Comparison of ENCODE assay signal across 26 cellular contexts in genomic region chr12:24975425-24975824, GRCh38. TPM values are rescaled to one million over a fixed set of nuclear protein-coding genes. Genes with fewer than 3 reads are reported as not detected.
DNase-seq lines count a peak whose midpoint lies in the region; ATAC-seq, FAIRE-seq and TF ChIP-seq lines count a peak whose summit lies in the region.
"Had no signal": no experiment of that assay in that cellular context is flagged by ENCODE, and none has a peak within 500 bp of the region (broad histone marks: within the 10 kb centered on the region; RNA-seq: fewer than 3 reads in every experiment).

No MANE protein-coding gene starts in this region.

- CTCF ChIA-PET in GM12878 (lab: Yijun Ruan, JAX): interaction anchor here (0.8 to 0.9 kb wide), 2 partner anchors 16 to 134 kb away, joined by 3 to 4 read pairs; no protein-coding TSS in a partner anchor

- no peaks in the 10 kb centered on the region for H3K36me3 ChIP-seq in GM12878 (ENCODE audit: control insufficient read depth in 2 of 2, insufficient read depth in 2 of 2, low read length in 1 of 2)
- H3K36me3 ChIP-seq: right atrium auricular region, stomach, thyroid gland, WERI-Rb-1 had no signal

- SMC1A ChIA-PET in GM12878 (lab: Charles Lee; ENCODE audit: uncharacterized antibody, unreplicated experiment): no interaction called here

- H3K4me1 Mint-ChIP-seq in mesothelial cell of epicardium: peaks cover 25% of the 10 kb centered on the region
- H3K4me1 Mint-ChIP-seq: brain, GM23338, T-cell had no signal

- peaks cover 11% of the 10 kb centered on the region for H3K4me1 ChIP-seq in GM12878 (ENCODE audit: control insufficient read depth, insufficient read depth, low read length)
- H3K4me1 ChIP-seq: parathyroid adenoma, right atrium auricular region, stomach had no signal

- TF ChIP-seq EP300 in GM12878 (IDR thresholded peaks at IDR 0.05; ENCODE audit: borderline replicate concordance in 1 of 2, control insufficient read depth in 1 of 2, low read depth in 2 of 2, low read length in 2 of 2): no peak

- DNase-seq in HT-29 (ENCODE audit: low spot score) (peak; percentile 18), GM12878 (ENCODE audit: low read depth, low spot score) (no peak), mesothelial cell of epicardium (ENCODE audit: low spot score in 2 of 2, unreplicated experiment in 2 of 2) (no peak), urothelium cell line (ENCODE audit: low spot score) (no peak), AG20443 (ENCODE audit: low spot score) (no peak), NCI-H82 treated with DMSO at 0.1 percent for 48 hours (lab: John Stamatoyannopoulos, UW; ENCODE audit: unreplicated experiment) (no peak)
- DNase-seq: activated CD4-positive, alpha-beta T cell treated with anti-CD3 and anti-CD28 coated beads for 4 hours; activated CD8-positive, alpha-beta T cell treated with anti-CD3 and anti-CD28 coated beads, Interleukin-2, amount 10 ng/mL, durations not matched to agents 7 days and 5 days; activated naive CD4-positive, alpha-beta T cell treated with anti-CD3 and anti-CD28 coated beads for 36 hours; CD4-positive, CD25-positive, alpha-beta regulatory T cell; DND-41; hippocampal formation; left colon; mammary epithelial cell; NCI-H1092; NCI-H1694 treated with DMSO at 0.1 percent for 48 hours; stimulated activated CD4-positive, alpha-beta T cell treated with anti-CD3 and anti-CD28 coated beads, Interleukin-2, amount 100 ng/mL, for 24 hours; stomach; T-cell; thyroid gland; WERI-Rb-1 had no signal

- H3K9ac ChIP-seq in GM12878 (ENCODE audit: control insufficient read depth, insufficient read depth, low read length): no peak overlapping the region
- H3K9ac ChIP-seq: parathyroid adenoma had no signal

- no peaks in the 10 kb centered on the region for H3K27me3 Mint-ChIP-seq in mesothelial cell of epicardium (ENCODE audit: low read depth)
- H3K27me3 Mint-ChIP-seq: brain had no signal

- RAD21 ChIA-PET in GM12878 (lab: Charles Lee; ENCODE audit: unreplicated experiment): no interaction called here

- H3K4me3 ChIP-seq in GM12878: no peak overlapping the region
- H3K4me3 ChIP-seq: GM23338, right atrium auricular region, stomach, thyroid gland had no signal

- no peak overlapping the region for H3K27ac ChIP-seq in GM12878 (ENCODE audit: control insufficient read depth, insufficient read depth)
- H3K27ac ChIP-seq: parathyroid adenoma, right atrium auricular region, stomach, thyroid gland, WERI-Rb-1 had no signal

- ATAC-seq in GM12878: no peak; the same call in 2 of the 3 replicates
- no peak for ATAC-seq in GM18858 (IDR thresholded peaks at IDR 0.05; ENCODE audit: unreplicated experiment)
- ATAC-seq: activated CD8-positive, alpha-beta T cell treated with anti-CD3 and anti-CD28 coated beads, Interleukin-2, amount 10 ng/mL, durations not matched to agents 7 days and 5 days; GM23338; left colon; T-cell had no signal

- no peak for TF ChIP-seq CTCF in GM12878 (IDR thresholded peaks at IDR 0.05 in 2 of 3, conservative IDR thresholded peaks at IDR 0.05 in 1 of 3; ENCODE audit: control insufficient read depth in 2 of 3, extremely low read depth in 1 of 3, insufficient read depth in 1 of 3, low read depth in 3 of 3, low read length in 3 of 3)
- TF ChIP-seq CTCF in mesothelial cell of epicardium (IDR thresholded peaks at IDR 0.05; ENCODE audit: unreplicated experiment): no peak

- TF ChIP-seq RAD21 in GM12878 (IDR thresholded peaks at IDR 0.05; ENCODE audit: insufficient read depth, low read depth, low read length): no peak

- H3K9me3 Mint-ChIP-seq in mesothelial cell of epicardium: peaks cover 4% of the 10 kb centered on the region
- H3K9me3 Mint-ChIP-seq: activated naive CD4-positive, alpha-beta T cell treated with anti-CD3 and anti-CD28 coated beads for 36 hours; T-cell had no signal

- TF ChIP-seq POLR2A in GM12878 (IDR thresholded peaks at IDR 0.05; ENCODE audit: low read depth, low read length): no peak

- POLR2A ChIA-PET in GM12878 (lab: Charles Lee): no interaction called here

- no peak overlapping the region for H3K4me2 ChIP-seq in GM12878 (ENCODE audit: control insufficient read depth, insufficient read depth)
- H3K4me2 ChIP-seq: GM23338 had no signal

- no peak overlapping the region for H3K4me3 Mint-ChIP-seq in mesothelial cell of epicardium
- H3K4me3 Mint-ChIP-seq: activated CD8-positive, alpha-beta T cell treated with anti-CD3 and anti-CD28 coated beads, Interleukin-2, amount 10 ng/mL, durations not matched to agents 7 days and 5 days; activated naive CD4-positive, alpha-beta T cell treated with anti-CD3 and anti-CD28 coated beads for 36 hours; brain; CD4-positive, CD25-positive, alpha-beta regulatory T cell; GM23338; T-cell had no signal

- no peak overlapping the region for H2AFZ ChIP-seq in GM12878 (ENCODE audit: control insufficient read depth, low read depth, low read length)
- H2AFZ ChIP-seq: GM23338, parathyroid adenoma had no signal

- no TSS peak for BruUV-seq in GM12878 (replicated peaks; lab: Mats Ljungman, UMichigan)

- H3K27ac Mint-ChIP-seq in mesothelial cell of epicardium: peak overlapping the region; percentile 93
- H3K27ac Mint-ChIP-seq: activated CD8-positive, alpha-beta T cell treated with anti-CD3 and anti-CD28 coated beads, Interleukin-2, amount 10 ng/mL, durations not matched to agents 7 days and 5 days; activated naive CD4-positive, alpha-beta T cell treated with anti-CD3 and anti-CD28 coated beads for 36 hours; CD4-positive, CD25-positive, alpha-beta regulatory T cell; GM23338; T-cell had no signal

- H3K36me3 Mint-ChIP-seq in mesothelial cell of epicardium: no peaks in the 10 kb centered on the region
- H3K36me3 Mint-ChIP-seq: brain; CD4-positive, CD25-positive, alpha-beta regulatory T cell; T-cell had no signal

- no peaks in the 10 kb centered on the region; the same call in 1 of the 3 replicates for H3K9me3 ChIP-seq in GM12878 (replicated peaks; ENCODE audit: control insufficient read depth, insufficient read depth, low read length)
- H3K9me3 ChIP-seq: right atrium auricular region, stomach, thyroid gland had no signal

- intact Hi-C loops in GM12878 (cut with micrococcal nuclease; ENCODE audit: unreplicated experiment): no loop called here

- no peaks in the 10 kb centered on the region for H4K20me1 ChIP-seq in GM12878 (ENCODE audit: control insufficient read depth, insufficient read depth)

- H3K27me3 ChIP-seq in GM12878 (replicated peaks in 1 of 2; ENCODE audit: control insufficient read depth in 2 of 2, insufficient read depth in 2 of 2, low read length in 1 of 2): no peaks in the 10 kb centered on the region
- H3K27me3 ChIP-seq: right atrium auricular region, stomach, thyroid gland had no signal

- no peaks in the 10 kb centered on the region for H3K79me2 ChIP-seq in GM12878 (ENCODE audit: control insufficient read depth, insufficient read depth, low read length)
- H3K79me2 ChIP-seq: parathyroid adenoma had no signal

- FAIRE-seq in GM12878 (lab: Jason Lieb, UNC) (peak; percentile 38), urothelium cell line (lab: Jason Lieb, UNC) (peak; percentile 20)

- in situ Hi-C loops in GM12878 (cut with MboI): no loop called here

TF ChIP-seq in GM12878, 131 proteins besides CTCF, POLR2A, EP300 and RAD21 (continues in another document):
- TF ChIP-seq STAT3 (IDR thresholded peaks at IDR 0.05; ENCODE audit: low read depth, low read length) (no peak), POU2F2 (IDR thresholded peaks at IDR 0.05; ENCODE audit: borderline replicate concordance, low read depth, low read length) (no peak), ELK1 (IDR thresholded peaks at IDR 0.05; ENCODE audit: low read depth, low read length) (no peak), JUNB (IDR thresholded peaks at IDR 0.05) (no peak)

RNA-seq across cellular contexts. Expression of gene BCAT1, which starts 26.5 kb away (rescaled TPM):
- not detected in 2 replicates for total RNA-seq in HT-29 (2014; rRNA removed; shearing (Covaris generic))
- 74.1 and 84.6 TPM in 2 replicates for total RNA-seq in GM12878 (2013; cell fraction: nucleolus; rRNA removed)
- 89.3 and 106 TPM in 2 replicates for total RNA-seq in GM12878 (2014; rRNA removed)
- 122 and 123 TPM in 2 replicates for total RNA-seq in GM12878 (2014; rRNA removed; fragmentation: Illumina TruSeq; extraction: Trizol)
- total RNA-seq in GM12878 (2021): 187 and 203 TPM in 2 replicates
- 14.8 TPM for polyA plus RNA-seq in GM12878 (2011; ENCODE audit: low read depth)
- 31.2 and 47.4 TPM in 2 replicates for polyA plus RNA-seq in GM12878 (2011; rRNA removed)
- 10.6 and 17.6 TPM in 2 replicates for polyA plus RNA-seq in GM12878 (2011; cell fraction: cytosol; rRNA removed)
- polyA plus RNA-seq in GM12878 (2011; cell fraction: nucleus; rRNA removed): 15.1 and 18.7 TPM in 2 replicates
- 21.9 and 34.6 TPM in 2 replicates for polyA plus RNA-seq in GM12878 (2012)
- polyA plus RNA-seq in GM12878 (2014; fragmentation: Illumina TruSeq; extraction: Trizol): 74.4 and 107 TPM in 2 replicates
- 10 to 100 TPM; 26.2 to 38.1 TPM for polyA plus RNA-seq in GM12878 (2014; fragmentation: Nextera tagmentation; extraction: Ambion mirVana)
- 44.6 and 50.4 TPM in 2 replicates for polyA plus RNA-seq in GM12878 (2014; rRNA removed)
- polyA plus RNA-seq in GM12878 (2016; fragmentation: Nextera tagmentation; extraction: Ambion mirVana): 100 to 1,000 TPM; 153 to 162 TPM
- 61.8 and 62.7 TPM in 2 replicates for polyA minus RNA-seq in GM12878 (2011; rRNA and poly(A)+ RNA removed)
- 35.9 and 38.3 TPM in 2 replicates for polyA minus RNA-seq in GM12878 (2011; cell fraction: cytosol; rRNA and poly(A)+ RNA removed)
- polyA minus RNA-seq in GM12878 (2011; cell fraction: nucleus; rRNA and poly(A)+ RNA removed): 27.0 and 40.6 TPM in 2 replicates
- 108 to 125 TPM (median 121 TPM) in 3 replicates for total RNA-seq in mesothelial cell of epicardium

Comparison
In these comparisons a context has a peak if more than half of its experiments do, and no peak if none do; other contexts are left out.
1. RNA of gene BCAT1, which starts 26.5 kb away (total RNA-seq): 74.1 to 203 TPM in GM12878 and 108 to 125 TPM in mesothelial cell of epicardium; not detected in HT-29; every median in the first group is over 10 times any median in the second.